27 cellular contexts compared by ENCODE assay signal in genomic region chr6:69630767-69631166, GRCh38.
"Had no signal": no experiment of that assay in that cellular context is flagged by ENCODE, and none has a peak within 500 bp of the region (broad histone marks: within the 10 kb centered on the region; RNA-seq: fewer than 3 reads in every experiment).

No MANE protein-coding gene starts in this region.

- H3K4me1 ChIP-seq: left ventricle myocardium inferior, pancreas, prostate gland, stomach, testis, thyroid gland, transverse colon, upper lobe of left lung, vagina had no signal

- H3K4me3 Mint-ChIP-seq: mesothelial cell of epicardium; natural killer cell; nephron progenitor cell; stimulated activated naive B cell treated with anti-CD40 and anti-IgM and Interleukin-4, amounts not matched to agents 10 μg/mL and 1 μg/mL and 100 μg/mL, for 72 hours had no signal

- H3K4me3 ChIP-seq: left ventricle myocardium inferior, lung, pancreas, prostate gland, skin epidermis, stomach, testis, thyroid gland, transverse colon, upper lobe of left lung, vagina had no signal

- H3K9me3 Mint-ChIP-seq: stimulated activated naive B cell treated with anti-CD40 and anti-IgM and Interleukin-4, amounts not matched to agents 10 μg/mL and 1 μg/mL and 100 μg/mL, for 72 hours had no signal

- ATAC-seq: natural killer cell; pancreas; right cardiac atrium; sciatic nerve; stimulated activated naive B cell treated with anti-CD40 and anti-IgM and Interleukin-4, amounts not matched to agents 10 μg/mL and 1 μg/mL and 100 μg/mL, for 72 hours; stimulated activated naive CD8-positive, alpha-beta T cell treated with anti-CD3 and anti-CD28 coated beads, Interleukin-15, Interleukin-2, amounts not matched to agents 100 U/mL and 50 U/mL, for 24 hours had no signal

- H3K9me3 ChIP-seq: pancreas, prostate gland, stomach, testis, thyroid gland, transverse colon, upper lobe of left lung, vagina had no signal

- H3K36me3 ChIP-seq: left ventricle myocardium inferior, pancreas, prostate gland, stomach, thyroid gland, transverse colon, upper lobe of left lung, vagina had no signal

- H3K36me3 Mint-ChIP-seq: mesothelial cell of epicardium; naive B cell; natural killer cell; stimulated activated naive B cell treated with anti-CD40 and anti-IgM and Interleukin-4, amounts not matched to agents 10 μg/mL and 1 μg/mL and 100 μg/mL, for 72 hours had no signal

- H3K27me3 ChIP-seq: pancreas, stomach, testis, thyroid gland, transverse colon, upper lobe of left lung, vagina had no signal

- H3K27ac ChIP-seq: left ventricle myocardium inferior, pancreas, prostate gland, skin epidermis, stomach, testis, thyroid gland, transverse colon, upper lobe of left lung, vagina had no signal

- H3K4me1 Mint-ChIP-seq: mesothelial cell of epicardium, natural killer cell had no signal

- H3K27ac Mint-ChIP-seq: mesothelial cell of epicardium; naive B cell; natural killer cell; nephron progenitor cell; stimulated activated naive B cell treated with anti-CD40 and anti-IgM and Interleukin-4, amounts not matched to agents 10 μg/mL and 1 μg/mL and 100 μg/mL, for 72 hours had no signal

- DNase-seq: islet precursor cell; left ventricle myocardium inferior; mesendoderm; naive B cell; natural killer cell; nephron progenitor cell; nucleus accumbens; pancreas; posterior cingulate gyrus; right cardiac atrium; stimulated activated CD4-positive, alpha-beta T cell treated with anti-CD3 and anti-CD28 coated beads, Interleukin-12 subunit alpha, Interleukin-12 subunit beta, amount 100 ng/mL, for 4 hours; stimulated activated CD4-positive, alpha-beta T cell treated with anti-CD3 and anti-CD28 coated beads, Interleukin-15, amount 100 ng/mL, for 24 hours; stimulated activated CD4-positive, alpha-beta T cell treated with anti-CD3 and anti-CD28 coated beads, Interleukin-2, amount 100 ng/mL, for 24 hours; stimulated activated CD4-positive, alpha-beta T cell treated with anti-CD3 and anti-CD28 coated beads, Interleukin-4, amount 100 ng/mL, for 1 hour; stimulated activated naive B cell treated with anti-CD40 and anti-IgM and Interleukin-4, amounts not matched to agents 10 μg/mL and 1 μg/mL and 100 μg/mL, for 72 hours; stimulated activated naive CD8-positive, alpha-beta T cell treated with anti-CD3 and anti-CD28 coated beads, Interleukin-15, Interleukin-2, amounts not matched to agents 100 U/mL and 50 U/mL, for 24 hours; stomach; testis; thyroid gland; transverse colon; upper lobe of left lung had no signal
